Comparison of ENCODE assay signal across 13 cellular contexts in the genomic region with DNA sequence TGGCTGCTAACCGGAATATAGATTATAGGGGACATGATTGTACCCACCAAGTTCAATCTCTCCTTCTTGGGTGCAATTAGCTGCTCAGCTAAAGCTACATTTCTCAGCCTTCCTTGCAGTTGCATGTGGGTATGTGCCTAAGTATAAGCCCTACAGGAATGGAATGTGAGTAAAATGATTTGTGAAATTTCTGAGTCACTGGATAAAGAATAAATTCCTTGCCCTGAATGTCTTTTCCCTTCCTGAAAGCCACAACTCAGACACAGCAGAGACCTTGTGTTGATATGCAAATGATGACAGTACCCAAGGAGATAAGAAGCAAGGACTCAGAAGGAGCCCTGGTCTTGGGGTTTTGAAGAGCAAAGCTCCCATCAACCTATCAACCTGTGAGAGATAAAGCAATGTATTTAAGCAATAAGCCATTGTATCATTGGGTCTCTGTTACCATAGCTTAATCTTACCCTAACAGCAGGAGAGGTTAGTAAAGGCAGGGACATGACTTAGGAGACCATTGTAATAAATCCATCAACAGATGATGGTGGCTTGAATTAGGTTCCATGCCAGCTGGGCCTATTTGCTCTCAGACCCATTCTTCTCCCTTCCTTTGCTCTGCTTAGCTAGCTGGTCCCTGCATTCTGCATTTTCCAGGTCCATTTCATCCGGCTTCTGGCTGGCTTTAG. TPM values are rescaled to one million over a fixed set of nuclear protein-coding genes. Genes with fewer than 3 reads are reported as not detected.
DNase-seq lines count a peak whose midpoint lies in the region; FAIRE-seq and TF ChIP-seq lines count a peak whose summit lies in the region.
"Had no signal": no experiment of that assay in that cellular context is flagged by ENCODE, and none has a peak within 500 bp of the region (broad histone marks: within the 10 kb centered on the region; RNA-seq: fewer than 3 reads in every experiment).

No MANE protein-coding gene starts in this region.

- intact Hi-C loops in adrenal gland (cut with DNase I), result no loop called here

- H3K4me3 ChIP-seq in SK-N-SH (ENCODE audit: low read depth in 2 of 2, low read length in 1 of 2), result peak overlapping the region in 1 of 2 experiments; percentile 3; a peak in 1 of 4 replicates
- no peak overlapping the region for H3K4me3 ChIP-seq in fibroblast of lung (replicated peaks in 1 of 4; ENCODE audit: control extremely low read depth in 1 of 4, insufficient read depth in 1 of 4, low read depth in 3 of 4, low read length in 4 of 4)
- H3K4me3 ChIP-seq in adrenal gland, result no peak overlapping the region
- H3K4me3 ChIP-seq: colonic mucosa had no signal

- no peak for TF ChIP-seq POLR2A in adrenal gland (IDR thresholded peaks at IDR 0.05)

- H3K9me3 ChIP-seq in SK-N-SH (no peaks in the 10 kb centered on the region), fibroblast of lung (ENCODE audit: control insufficient read depth, insufficient read depth, low read depth, low read length) (no peaks in the 10 kb centered on the region), adrenal gland (replicated peaks in 1 of 3) (no peaks in the 10 kb centered on the region)
- H3K9me3 ChIP-seq: colonic mucosa had no signal

- no peak for FAIRE-seq in urothelium cell line (lab: Jason Lieb, UNC)
- FAIRE-seq: GM12892 had no signal

- peak overlapping the region; percentile 60 for H3K4me2 ChIP-seq in SK-N-SH
- peak overlapping the region; percentile 36 for H3K4me2 ChIP-seq in fibroblast of lung (ENCODE audit: extremely low read depth, insufficient read depth, low read length)

- no peaks in the 10 kb centered on the region for H3K9me2 ChIP-seq in SK-N-SH

- TF ChIP-seq EP300 in SK-N-SH (IDR thresholded peaks at IDR 0.05; ENCODE audit: borderline replicate concordance in 1 of 2, low read depth in 1 of 2, low read length in 1 of 2), result no peak

- H3K36me3 ChIP-seq in SK-N-SH (replicated peaks in 1 of 2; ENCODE audit: control insufficient read depth in 1 of 2, insufficient read depth in 2 of 2, low read length in 1 of 2), result no peaks in the 10 kb centered on the region
- H3K36me3 ChIP-seq in fibroblast of lung (ENCODE audit: control insufficient read depth, insufficient read depth, low read length), result no peaks in the 10 kb centered on the region
- H3K36me3 ChIP-seq in adrenal gland (replicated peaks in 1 of 2), result no peaks in the 10 kb centered on the region
- H3K36me3 ChIP-seq: colonic mucosa had no signal

- TF ChIP-seq CTCF in SK-N-SH (IDR thresholded peaks at IDR 0.05) (no peak), fibroblast of lung (conservative IDR thresholded peaks at IDR 0.05 in 1 of 2, IDR thresholded peaks at IDR 0.05 in 1 of 2; ENCODE audit: low read depth in 1 of 2, low read length in 2 of 2) (no peak), adrenal gland (IDR thresholded peaks at IDR 0.05) (no peak)

- H2AFZ ChIP-seq in SK-N-SH (ENCODE audit: low read depth), result peak overlapping the region; percentile 62; the same call in 1 of the 2 replicates
- no peak overlapping the region for H2AFZ ChIP-seq in fibroblast of lung (ENCODE audit: low read length)

- WGBS in SK-N-SH (ENCODE audit: low lambda C conversion rate), result 58% methylated on average over 2 of the region's 2 CpGs
- WGBS in adrenal gland, 4 donors, result 85 to 100% (median 92%) methylated on average over 2 of the region's 2 CpGs

- H3K27ac ChIP-seq in SK-N-SH (ENCODE audit: low read depth in 2 of 2, low read length in 1 of 2), result peak overlapping the region; percentile 16 to 74; a peak in 3 of 4 replicates
- H3K27ac ChIP-seq in fibroblast of lung (ENCODE audit: insufficient read depth, low read length), result no peak overlapping the region
- H3K27ac ChIP-seq in adrenal gland, result no peak overlapping the region
- H3K27ac ChIP-seq: colonic mucosa had no signal

- no peak for TF ChIP-seq RAD21 in SK-N-SH (IDR thresholded peaks at IDR 0.05; ENCODE audit: low read length)

- H3K9ac ChIP-seq in SK-N-SH, result no peak overlapping the region; the same call in 1 of the 2 replicates
- no peak overlapping the region for H3K9ac ChIP-seq in fibroblast of lung (ENCODE audit: insufficient read depth, low read length)

- DNase-seq in GM04504 (ENCODE audit: low read depth), result peak; percentile 34
- no peak for DNase-seq in SK-N-SH
- peak; percentile 48 to 91 for DNase-seq in fibroblast of lung (ENCODE audit: low read depth in 2 of 2)
- peak; percentile 52 for DNase-seq in urothelium cell line (ENCODE audit: low spot score)
- DNase-seq in adrenal gland, result no peak
- no peak for DNase-seq in T-helper 1 cell
- no peak for DNase-seq in DMS79 (lab: John Stamatoyannopoulos, UW)
- DNase-seq: activated naive CD4-positive, alpha-beta T cell treated with anti-CD3 and anti-CD28 coated beads, Interleukin-2, amount 10 ng/mL, durations not matched to agents 7 days and 5 days; colonic mucosa; left colon; MM.1S; naive thymus-derived CD8-positive, alpha-beta T cell had no signal

- peaks cover 19% of the 10 kb centered on the region for H3F3A ChIP-seq in SK-N-SH (replicated peaks; ENCODE audit: insufficient read depth)

- CTCF ChIA-PET in SK-N-SH (lab: Yijun Ruan, JAX), result interaction anchor here (1.3 to 1.4 kb wide), 2 partner anchors 40 to 268 kb away, joined by 3 to 4 read pairs; no protein-coding TSS in a partner anchor

- H3K27me3 ChIP-seq in SK-N-SH (ENCODE audit: insufficient read depth) (no peaks in the 10 kb centered on the region), fibroblast of lung (ENCODE audit: control insufficient read depth, insufficient read depth, low read length) (no peaks in the 10 kb centered on the region), adrenal gland (no peaks in the 10 kb centered on the region)
- H3K27me3 ChIP-seq: colonic mucosa had no signal

- H3K4me1 ChIP-seq in SK-N-SH (ENCODE audit: control insufficient read depth in 1 of 2, insufficient read depth in 2 of 2, low read depth in 1 of 2, low read length in 1 of 2) (peaks cover 6 to 25% of the 10 kb centered on the region in 2 experiments), fibroblast of lung (ENCODE audit: control insufficient read depth, extremely low read depth, insufficient read depth, low read length) (peaks cover 12% of the 10 kb centered on the region), adrenal gland (replicated peaks in 1 of 2) (peaks cover 3 to 25% of the 10 kb centered on the region in 2 donors)
- H3K4me1 ChIP-seq: colonic mucosa had no signal

- no peaks in the 10 kb centered on the region for H4K20me1 ChIP-seq in SK-N-SH (ENCODE audit: insufficient read depth)
- H4K20me1 ChIP-seq in fibroblast of lung (ENCODE audit: control insufficient read depth, extremely low read depth, insufficient read depth, low read length), result no peaks in the 10 kb centered on the region

- POLR2A ChIA-PET in SK-N-SH (lab: Yijun Ruan, JAX), result interaction anchor here (1.0 kb wide), 1 partner anchor 26 kb away, joined by 3 read pairs; the partner anchor contains the start of gene ZNF280D

- H3K79me2 ChIP-seq in SK-N-SH (ENCODE audit: insufficient read depth) (no peaks in the 10 kb centered on the region), fibroblast of lung (ENCODE audit: control insufficient read depth, insufficient read depth, low read length) (no peaks in the 10 kb centered on the region)

TF ChIP-seq in SK-N-SH, 30 proteins besides CTCF, POLR2A, EP300 and RAD21 (continues in another document):
- TF ChIP-seq, protein P1, sequence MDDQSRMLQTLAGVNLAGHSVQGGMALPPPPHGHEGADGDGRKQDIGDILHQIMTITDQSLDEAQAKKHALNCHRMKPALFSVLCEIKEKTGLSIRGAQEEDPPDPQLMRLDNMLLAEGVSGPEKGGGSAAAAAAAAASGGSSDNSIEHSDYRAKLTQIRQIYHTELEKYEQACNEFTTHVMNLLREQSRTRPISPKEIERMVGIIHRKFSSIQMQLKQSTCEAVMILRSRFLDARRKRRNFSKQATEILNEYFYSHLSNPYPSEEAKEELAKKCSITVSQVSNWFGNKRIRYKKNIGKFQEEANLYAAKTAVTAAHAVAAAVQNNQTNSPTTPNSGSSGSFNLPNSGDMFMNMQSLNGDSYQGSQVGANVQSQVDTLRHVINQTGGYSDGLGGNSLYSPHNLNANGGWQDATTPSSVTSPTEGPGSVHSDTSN (IDR thresholded peaks at IDR 0.05), result peak; percentile 25; the same call in 1 of the 2 replicates
- TF ChIP-seq, protein P2, sequence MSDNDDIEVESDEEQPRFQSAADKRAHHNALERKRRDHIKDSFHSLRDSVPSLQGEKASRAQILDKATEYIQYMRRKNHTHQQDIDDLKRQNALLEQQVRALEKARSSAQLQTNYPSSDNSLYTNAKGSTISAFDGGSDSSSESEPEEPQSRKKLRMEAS (IDR thresholded peaks at IDR 0.05; ENCODE audit: low read depth), result no peak
- TF ChIP-seq FOXM1 (IDR thresholded peaks at IDR 0.05; ENCODE audit: low read depth) (no peak), POLR2AphosphoS5 (IDR thresholded peaks at IDR 0.05; ENCODE audit: low read depth, low read length) (no peak), NFIC (IDR thresholded peaks at IDR 0.05; ENCODE audit: borderline replicate concordance) (no peak), ELF1 (IDR thresholded peaks at IDR 0.05) (no peak), TAF1 (IDR thresholded peaks at IDR 0.05; ENCODE audit: borderline replicate concordance, low read depth, low read length) (no peak), FOSL2 (IDR thresholded peaks at IDR 0.05; ENCODE audit: borderline replicate concordance, low read depth) (peak; percentile 46; the same call in 1 of the 2 replicates), SIN3A (IDR thresholded peaks at IDR 0.05; ENCODE audit: borderline replicate concordance, low read depth, low read length) (no peak), GATA2 (CRISPR knock-in tag; IDR thresholded peaks at IDR 0.05) (no peak), SMC3 (IDR thresholded peaks at IDR 0.05; ENCODE audit: low read depth, low read length) (no peak)
- TF ChIP-seq, protein P3, sequence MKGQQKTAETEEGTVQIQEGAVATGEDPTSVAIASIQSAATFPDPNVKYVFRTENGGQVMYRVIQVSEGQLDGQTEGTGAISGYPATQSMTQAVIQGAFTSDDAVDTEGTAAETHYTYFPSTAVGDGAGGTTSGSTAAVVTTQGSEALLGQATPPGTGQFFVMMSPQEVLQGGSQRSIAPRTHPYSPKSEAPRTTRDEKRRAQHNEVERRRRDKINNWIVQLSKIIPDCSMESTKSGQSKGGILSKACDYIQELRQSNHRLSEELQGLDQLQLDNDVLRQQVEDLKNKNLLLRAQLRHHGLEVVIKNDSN (IDR thresholded peaks at IDR 0.05; ENCODE audit: borderline replicate concordance, low read depth), result no peak

RNA-seq across cellular contexts. Expression of gene ZNF280D, which starts 25.6 kb away (rescaled TPM):
- polyA plus RNA-seq in SK-N-SH (2012; rRNA removed) (5.4 and 7.3 TPM in 2 replicates), fibroblast of lung (11.0 and 11.9 TPM in 2 replicates), adrenal gland (10 to 100 TPM; 21.6 to 43.0 (median 27.3) TPM)
- 6.6 and 8.4 TPM in 2 replicates for polyA plus RNA-seq in SK-N-SH (2012; cell fraction: cytosol; rRNA removed)
- 7.4 and 21.4 TPM in 2 replicates for polyA plus RNA-seq in SK-N-SH (2012; cell fraction: nucleus; rRNA removed)
- total RNA-seq in fibroblast of lung (35.7 and 37.7 TPM in 2 replicates), adrenal gland (10 to 100 TPM; 16.9 to 67.5 (median 49.8) TPM)
- polyA plus RNA-seq in fibroblast of lung (2012), result 8.6 and 11.3 TPM in 2 replicates
- polyA minus RNA-seq in fibroblast of lung (ENCODE audit: low replicate concordance), result 0.59 and 2.2 TPM in 2 replicates

Comparison
In these comparisons a context has a peak if more than half of its experiments do, and no peak if none do; other contexts are left out.
1. DNase-seq: peak in GM04504 (single experiment), fibroblast of lung (2 of 2) and urothelium cell line (single experiment); none in SK-N-SH (single experiment), adrenal gland (0 of 7), T-helper 1 cell (0 of 5) and DMS79 (single experiment).
2. H3K27ac ChIP-seq: peak in SK-N-SH (2 of 2); none in fibroblast of lung (single experiment) and adrenal gland (0 of 5).